ENCODE assay signal across 9 cellular contexts in genomic region chr9:110638381-110638954, GRCh38. TPM values are rescaled to one million over a fixed set of nuclear protein-coding genes. Genes with fewer than 3 reads are reported as not detected.
DNase-seq lines count a peak whose midpoint lies in the region; ATAC-seq and TF ChIP-seq lines count a peak whose summit lies in the region.
"Had no signal": no experiment of that assay in that cellular context is flagged by ENCODE, and none has a peak within 500 bp of the region (broad histone marks: within the 10 kb centered on the region; RNA-seq: fewer than 3 reads in every experiment).

No MANE protein-coding gene starts in this region.

- no peak overlapping the region for H2AFZ ChIP-seq in Karpas-422 (ENCODE audit: low read length)

- H3K27ac ChIP-seq in Karpas-422 (ENCODE audit: low read length) = no peak overlapping the region
- no peak overlapping the region for H3K27ac ChIP-seq in lower lobe of right lung

- TF ChIP-seq CTCF in lower lobe of right lung (IDR thresholded peaks at IDR 0.05) = peak; percentile 44
- TF ChIP-seq CTCF in GM10248 (IDR thresholded peaks at IDR 0.05; ENCODE audit: control extremely low read depth, extremely low read depth, low read depth, missing control alignments) = no peak

- CTCF ChIA-PET in GM10248 (lab: Yijun Ruan, JAX) = interaction anchor here (1.6 kb wide), 1 partner anchor 14 kb away, joined by 6 read pairs; no protein-coding TSS in a partner anchor

- H3K9me3 ChIP-seq in Karpas-422 (ENCODE audit: low read length) (no peaks in the 10 kb centered on the region), lower lobe of right lung (peaks cover 23% of the 10 kb centered on the region)

- DNase-seq in AML-193 (lab: John Stamatoyannopoulos, UW) (peak; percentile 10 to 14), Karpas-422 (peak; percentile 59), astrocyte of the hippocampus (ENCODE audit: low read depth, low spot score) (peak; percentile 29), lower lobe of right lung (no peak), SK-N-DZ (ENCODE audit: low spot score) (no peak), GM10248 (ENCODE audit: extremely low spot score) (no peak)
- no peak for DNase-seq in stimulated activated effector memory CD8-positive, alpha-beta T cell treated with anti-CD3 and anti-CD28 coated beads, Interleukin-12 subunit alpha, Interleukin-12 subunit beta, amount 100 ng/mL, for 72 hours (ENCODE audit: low spot score in 2 of 2)

- no peaks in the 10 kb centered on the region for H4K20me1 ChIP-seq in Karpas-422 (ENCODE audit: insufficient read depth, low read depth, low read length)

- H3K4me3 ChIP-seq in Karpas-422 (ENCODE audit: low read length) (no peak overlapping the region), lower lobe of right lung (no peak overlapping the region)

- intact Hi-C loops in lower lobe of right lung (cut with DNase I) = loop anchor here (10.0 kb wide), 1 partner anchor 656 kb away; no protein-coding TSS in a partner anchor

- no peak overlapping the region for H3K4me3 Mint-ChIP-seq in stimulated activated effector memory CD8-positive, alpha-beta T cell treated with anti-CD3 and anti-CD28 coated beads, Interleukin-12 subunit alpha, Interleukin-12 subunit beta, amount 100 ng/mL, for 72 hours

- no peaks in the 10 kb centered on the region for H3K9me2 ChIP-seq in Karpas-422 (replicated peaks; ENCODE audit: insufficient read depth, low read length)

- H3K9ac ChIP-seq in Karpas-422 (ENCODE audit: low read length) = no peak overlapping the region

- H3K4me1 Mint-ChIP-seq in stimulated activated effector memory CD8-positive, alpha-beta T cell treated with anti-CD3 and anti-CD28 coated beads, Interleukin-12 subunit alpha, Interleukin-12 subunit beta, amount 100 ng/mL, for 72 hours = no peaks in the 10 kb centered on the region

- H3K27me3 ChIP-seq in Karpas-422 (ENCODE audit: low read length) = no peaks in the 10 kb centered on the region
- H3K27me3 ChIP-seq in lower lobe of right lung (ENCODE audit: low read depth) = no peaks in the 10 kb centered on the region

- H3K27ac Mint-ChIP-seq in stimulated activated effector memory CD8-positive, alpha-beta T cell treated with anti-CD3 and anti-CD28 coated beads, Interleukin-12 subunit alpha, Interleukin-12 subunit beta, amount 100 ng/mL, for 72 hours = no peak overlapping the region

- H3K9me3 Mint-ChIP-seq in stimulated activated effector memory CD8-positive, alpha-beta T cell treated with anti-CD3 and anti-CD28 coated beads, Interleukin-12 subunit alpha, Interleukin-12 subunit beta, amount 100 ng/mL, for 72 hours = peaks cover 7% of the 10 kb centered on the region

- no peaks in the 10 kb centered on the region for H3K79me2 ChIP-seq in Karpas-422 (ENCODE audit: low read length)

- H3K36me3 ChIP-seq in Karpas-422 (ENCODE audit: insufficient read depth, low read length) = no peaks in the 10 kb centered on the region
- H3K36me3 ChIP-seq in lower lobe of right lung = no peaks in the 10 kb centered on the region

- no peak overlapping the region for H3K4me2 ChIP-seq in Karpas-422 (ENCODE audit: low read depth, low read length, poor library complexity, severe bottlenecking)

- no peak for ATAC-seq in lower lobe of right lung
- ATAC-seq in HG03460 (IDR thresholded peaks at IDR 0.05; ENCODE audit: unreplicated experiment) = no peak
- no peak for ATAC-seq in stimulated activated effector memory CD8-positive, alpha-beta T cell treated with anti-CD3 and anti-CD28 coated beads, Interleukin-12 subunit alpha, Interleukin-12 subunit beta, amount 100 ng/mL, for 72 hours
- ATAC-seq: Panc1 had no signal

- H3K36me3 Mint-ChIP-seq in stimulated activated effector memory CD8-positive, alpha-beta T cell treated with anti-CD3 and anti-CD28 coated beads, Interleukin-12 subunit alpha, Interleukin-12 subunit beta, amount 100 ng/mL, for 72 hours = no peaks in the 10 kb centered on the region

- H3K4me1 ChIP-seq in Karpas-422 (ENCODE audit: low read length) (no peaks in the 10 kb centered on the region), lower lobe of right lung (no peaks in the 10 kb centered on the region)

- POLR2A ChIA-PET in GM10248 (lab: Yijun Ruan, JAX) = no interaction called here

RNA-seq across cellular contexts. Expression of gene MUSK, which starts 30.1 kb away (rescaled TPM):
- not detected in 2 replicates for total RNA-seq in Karpas-422 (2014; rRNA removed; shearing (Covaris generic); ENCODE audit: low replicate concordance)
- 3.2 TPM for total RNA-seq in lower lobe of right lung
- polyA plus RNA-seq in SK-N-DZ (2014; cell fraction: cytosol; rRNA removed) = not detected in 2 replicates
- not detected in 2 replicates for polyA plus RNA-seq in SK-N-DZ (2014; cell fraction: nucleus; rRNA removed)

RNA-seq across cellular contexts. Expression of gene SVEP1, which starts 58.9 kb away (rescaled TPM):
- not detected in 2 replicates for total RNA-seq in Karpas-422 (2014; rRNA removed; shearing (Covaris generic); ENCODE audit: low replicate concordance)
- 55.9 TPM for total RNA-seq in lower lobe of right lung
- 0.52 and 0.55 TPM in 2 replicates for polyA plus RNA-seq in SK-N-DZ (2014; cell fraction: cytosol; rRNA removed)
- polyA plus RNA-seq in SK-N-DZ (2014; cell fraction: nucleus; rRNA removed) = 0.22 and 0.95 TPM in 2 replicates

Comparison
In these comparisons a context has a peak if more than half of its experiments do, and no peak if none do; other contexts are left out.
1. DNase-seq: peak in AML-193 (2 of 2), Karpas-422 (single experiment) and astrocyte of the hippocampus (single experiment); none in lower lobe of right lung (single experiment), SK-N-DZ (single experiment), GM10248 (single experiment) and stimulated activated effector memory CD8-positive, alpha-beta T cell treated with anti-CD3 and anti-CD28 coated beads, Interleukin-12 subunit alpha, Interleukin-12 subunit beta, amount 100 ng/mL, for 72 hours (0 of 2).
2. RNA of gene SVEP1, which starts 58.9 kb away (total RNA-seq): 55.9 TPM in lower lobe of right lung (single experiment); not detected in Karpas-422; every median in the first group is over 10 times any median in the second.